ENCODE assay signal across 30 cellular contexts in genomic region chr12:22925593-22925992, GRCh38.
"Had no signal": no experiment of that assay in that cellular context is flagged by ENCODE, and none has a peak within 500 bp of the region (broad histone marks: within the 10 kb centered on the region; RNA-seq: fewer than 3 reads in every experiment).

No MANE protein-coding gene starts in this region.

- H3K27ac Mint-ChIP-seq: naive thymus-derived CD4-positive, alpha-beta T cell; natural killer cell; nephron; neural progenitor cell; progenitor cell of endocrine pancreas; stimulated activated memory B cell treated with anti-CD40 and anti-IgM and Interleukin-4, amounts not matched to agents 10 μg/mL and 1 μg/mL and 100 μg/mL, for 72 hours; stimulated activated naive CD8-positive, alpha-beta T cell treated with anti-CD3 and anti-CD28 coated beads, Interleukin-15, amount 100 ng/mL, for 72 hours; type B pancreatic cell had no signal

- H3K9ac ChIP-seq: neural progenitor cell, parathyroid adenoma had no signal

- H3K27ac ChIP-seq: neural progenitor cell, ovary, parathyroid adenoma, psoas muscle, right lobe of liver, sigmoid colon, suprapubic skin, testis, tibial artery, transverse colon, upper lobe of right lung, uterus had no signal

- H3K36me3 Mint-ChIP-seq: naive thymus-derived CD4-positive, alpha-beta T cell; natural killer cell; neural progenitor cell; stimulated activated memory B cell treated with anti-CD40 and anti-IgM and Interleukin-4, amounts not matched to agents 10 μg/mL and 1 μg/mL and 100 μg/mL, for 72 hours; type B pancreatic cell had no signal

- H3K27me3 Mint-ChIP-seq: progenitor cell of endocrine pancreas; stimulated activated memory B cell treated with anti-CD40 and anti-IgM and Interleukin-4, amounts not matched to agents 10 μg/mL and 1 μg/mL and 100 μg/mL, for 72 hours; stimulated activated naive CD8-positive, alpha-beta T cell treated with anti-CD3 and anti-CD28 coated beads, Interleukin-15, amount 100 ng/mL, for 72 hours; type B pancreatic cell had no signal

- H3K36me3 ChIP-seq: neural progenitor cell, ovary, right lobe of liver, sigmoid colon, suprapubic skin, tibial artery, transverse colon, upper lobe of right lung, uterus had no signal

- H3K4me1 ChIP-seq: parathyroid adenoma, psoas muscle, right lobe of liver, sigmoid colon, suprapubic skin, testis, tibial artery, transverse colon, upper lobe of right lung, uterus had no signal

- H3K79me2 ChIP-seq: parathyroid adenoma had no signal

- H3K27me3 ChIP-seq: neural progenitor cell, ovary, right lobe of liver, sigmoid colon, suprapubic skin, testis, tibial artery, transverse colon, upper lobe of right lung, uterus had no signal

- ATAC-seq: naive thymus-derived CD4-positive, alpha-beta T cell; natural killer cell; psoas muscle; right cardiac atrium; right lobe of liver; stimulated activated memory B cell treated with anti-CD40 and anti-IgM and Interleukin-4, amounts not matched to agents 10 μg/mL and 1 μg/mL and 100 μg/mL, for 72 hours; stimulated activated naive CD8-positive, alpha-beta T cell treated with anti-CD3 and anti-CD28 coated beads, Interleukin-15, amount 100 ng/mL, for 72 hours; stimulated activated naive CD8-positive, alpha-beta T cell treated with anti-CD3 and anti-CD28 coated beads, Interleukin-15, Interleukin-2, amounts not matched to agents 100 U/mL and 50 U/mL, for 24 hours; upper lobe of right lung had no signal

- H3K4me1 Mint-ChIP-seq: naive thymus-derived CD4-positive, alpha-beta T cell; natural killer cell; nephron; neural progenitor cell; stimulated activated memory B cell treated with anti-CD40 and anti-IgM and Interleukin-4, amounts not matched to agents 10 μg/mL and 1 μg/mL and 100 μg/mL, for 72 hours; stimulated activated naive CD8-positive, alpha-beta T cell treated with anti-CD3 and anti-CD28 coated beads, Interleukin-15, amount 100 ng/mL, for 72 hours had no signal

- H2AFZ ChIP-seq: neural progenitor cell, parathyroid adenoma had no signal

- DNase-seq: naive thymus-derived CD4-positive, alpha-beta T cell; natural killer cell; occipital lobe; ovary; posterior cingulate gyrus; psoas muscle; right cardiac atrium; right lobe of liver; sigmoid colon; stimulated activated CD4-positive, alpha-beta T cell treated with anti-CD3 and anti-CD28 coated beads, Interleukin-1b, Interleukin-23, amount 100 ng/mL, for 48 hours; stimulated activated CD4-positive, alpha-beta T cell treated with anti-CD3 and anti-CD28 coated beads, Interleukin-4, amount 100 ng/mL, for 1 hour; stimulated activated CD4-positive, alpha-beta T cell treated with anti-CD3 and anti-CD28 coated beads, Interleukin-4, amount 100 ng/mL, for 4 hours; stimulated activated CD8-positive, alpha-beta memory T cell treated with anti-CD3 and anti-CD28 coated beads, Interleukin-4, amount 100 ng/mL, for 48 hours; stimulated activated naive CD4-positive, alpha-beta T cell; stimulated activated naive CD8-positive, alpha-beta T cell treated with anti-CD3 and anti-CD28 coated beads, Interleukin-15, amount 100 ng/mL, for 72 hours; stimulated activated naive CD8-positive, alpha-beta T cell treated with anti-CD3 and anti-CD28 coated beads, Interleukin-15, Interleukin-2, amounts not matched to agents 100 U/mL and 50 U/mL, for 24 hours; substantia nigra; testis; tibial artery; transverse colon; upper lobe of right lung; uterus had no signal

- H3K4me3 Mint-ChIP-seq: naive thymus-derived CD4-positive, alpha-beta T cell; natural killer cell; nephron; neural progenitor cell; stimulated activated memory B cell treated with anti-CD40 and anti-IgM and Interleukin-4, amounts not matched to agents 10 μg/mL and 1 μg/mL and 100 μg/mL, for 72 hours; stimulated activated naive CD8-positive, alpha-beta T cell treated with anti-CD3 and anti-CD28 coated beads, Interleukin-15, amount 100 ng/mL, for 72 hours; type B pancreatic cell had no signal

- H3K9me3 ChIP-seq: ovary, psoas muscle, right lobe of liver, sigmoid colon, suprapubic skin, testis, tibial artery, transverse colon, upper lobe of right lung, uterus had no signal

- H3K4me3 ChIP-seq: neural progenitor cell, ovary, psoas muscle, right lobe of liver, sigmoid colon, smooth muscle cell, suprapubic skin, testis, tibial artery, transverse colon, upper lobe of right lung, uterus had no signal

- H3K9me3 Mint-ChIP-seq: natural killer cell; nephron; neural progenitor cell; stimulated activated memory B cell treated with anti-CD40 and anti-IgM and Interleukin-4, amounts not matched to agents 10 μg/mL and 1 μg/mL and 100 μg/mL, for 72 hours; type B pancreatic cell had no signal

- H3K4me2 ChIP-seq: neural progenitor cell, smooth muscle cell had no signal
